In the genomic region with DNA sequence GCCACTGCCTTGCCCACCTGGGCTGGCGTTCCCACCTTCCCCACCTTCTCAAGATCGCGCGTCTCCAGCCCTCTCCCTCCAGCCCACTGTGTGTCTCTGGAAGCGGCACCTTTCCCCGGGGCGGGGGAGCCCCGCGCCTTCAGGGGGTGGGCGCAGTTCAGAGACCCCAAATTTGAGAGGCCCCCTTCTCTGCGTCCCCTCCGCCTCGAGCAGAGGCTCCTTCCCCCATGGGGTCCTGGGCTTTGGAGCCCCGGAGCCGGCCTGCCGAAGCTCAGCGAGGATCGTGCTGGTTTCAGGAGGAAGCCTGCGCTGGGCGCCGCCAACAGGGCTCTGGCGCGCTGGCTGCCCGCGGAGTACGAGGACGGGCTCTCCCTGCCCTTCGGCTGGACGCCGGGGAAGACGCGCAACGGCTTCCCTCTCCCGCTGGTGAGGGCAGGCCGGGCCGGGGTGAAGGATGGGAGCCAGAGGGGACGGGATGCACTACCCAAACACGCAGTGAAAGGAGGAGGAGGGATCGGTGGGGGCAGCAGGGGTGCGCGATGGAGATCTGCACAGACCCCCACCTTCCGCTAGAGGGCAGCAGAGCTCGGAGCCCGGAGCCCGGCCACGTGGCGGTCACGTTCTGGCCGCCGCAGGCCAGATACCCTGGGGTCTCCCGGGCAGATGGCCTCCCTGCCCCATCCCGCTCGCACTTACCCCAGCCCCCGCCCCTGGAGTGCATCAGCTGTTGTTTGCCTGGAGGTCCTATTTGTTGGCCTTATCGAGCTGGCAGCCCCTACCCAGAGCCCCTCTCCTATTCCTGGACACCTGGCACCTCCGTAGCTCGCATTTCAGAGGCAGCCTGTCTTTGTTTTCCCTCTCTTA, we compare ENCODE assay signal across 8 cellular contexts. TPM values are rescaled to one million over a fixed set of nuclear protein-coding genes. Genes with fewer than 3 reads are reported as not detected.
DNase-seq lines count a peak whose midpoint lies in the region; ATAC-seq and TF ChIP-seq lines count a peak whose summit lies in the region.

No MANE protein-coding gene starts in this region.

- TF ChIP-seq CTCF in epithelial cell of esophagus (IDR thresholded peaks at IDR 0.05; ENCODE audit: insufficient read depth, low read depth, low read length, missing control alignments): peak; percentile 78

- in situ Hi-C loops in G401 (cut with HindIII; ENCODE audit: low sequenced_read_pairs): no loop called here

- DNase-seq in G401 (ENCODE audit: low spot score) (peak; percentile 78), NCI-H69 (lab: John Stamatoyannopoulos, UW) (peak; percentile 79), epithelial cell of esophagus (ENCODE audit: low read depth) (peak; percentile 45), mucosa of gallbladder (ENCODE audit: low spot score) (peak; percentile 47), cortex of kidney (lab: John Stamatoyannopoulos, UW) (no peak)
- peak; percentile 82 for DNase-seq in activated CD8-positive, alpha-beta memory T cell treated with anti-CD3 and anti-CD28 coated beads, Interleukin-2, amount 50 U/mL, for 4 hours
- peak; percentile 62 for DNase-seq in stimulated activated CD8-positive, alpha-beta memory T cell treated with anti-CD3 and anti-CD28 coated beads, Interleukin-2, amount 100 ng/mL, for 48 hours (ENCODE audit: low read depth in 2 of 2)

- H3K4me3 ChIP-seq in epithelial cell of esophagus (ENCODE audit: low read length): peak overlapping the region; percentile 40

- peak; percentile 66 for ATAC-seq in HG03280 (IDR thresholded peaks at IDR 0.05; ENCODE audit: unreplicated experiment)

RNA-seq across cellular contexts. Expression of a gene that starts 11.1 kb away (rescaled TPM):
- total RNA-seq in G401 (2014; rRNA removed; shearing (Covaris generic)): not detected in 2 replicates
- not detected for total RNA-seq in mucosa of gallbladder

RNA-seq across cellular contexts. Expression of a gene that starts 30.4 kb away (rescaled TPM):
- 15.3 and 17.8 TPM in 2 replicates for total RNA-seq in G401 (2014; rRNA removed; shearing (Covaris generic))
- 16.6 TPM for total RNA-seq in mucosa of gallbladder

RNA-seq across cellular contexts. Expression of a gene that starts 31.2 kb away (rescaled TPM):
- total RNA-seq in G401 (2014; rRNA removed; shearing (Covaris generic)): not detected in 2 replicates
- 0.06 TPM for total RNA-seq in mucosa of gallbladder

RNA-seq across cellular contexts. Expression of a gene that starts 57.0 kb away (rescaled TPM):
- total RNA-seq in G401 (2014; rRNA removed; shearing (Covaris generic)): not detected in 2 replicates
- total RNA-seq in mucosa of gallbladder: not detected
